12 cellular contexts compared by ENCODE assay signal in the genomic region with DNA sequence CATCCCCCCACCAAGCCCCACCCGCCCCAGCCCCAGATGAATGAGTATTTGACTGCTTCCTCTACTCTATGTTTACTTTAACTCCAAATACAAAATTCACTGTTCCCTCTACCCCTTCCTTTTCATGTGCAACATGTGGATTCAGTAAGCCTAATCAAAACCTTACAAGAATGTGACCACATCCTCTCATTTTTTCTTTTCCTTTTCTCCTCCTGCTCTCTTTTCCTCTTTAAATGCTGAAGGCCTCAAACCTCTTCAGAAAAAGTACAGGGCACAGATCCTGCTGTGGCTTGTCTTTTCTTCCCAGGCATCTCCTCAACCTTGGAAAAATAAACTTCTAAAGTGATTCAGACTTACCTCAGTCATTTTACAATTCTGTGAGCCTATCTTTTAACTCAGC.
DNase-seq lines count a peak whose midpoint lies in the region; FAIRE-seq and TF ChIP-seq lines count a peak whose summit lies in the region.
"Had no signal": no experiment of that assay in that cellular context is flagged by ENCODE, and none has a peak within 500 bp of the region (broad histone marks: within the 10 kb centered on the region; RNA-seq: fewer than 3 reads in every experiment).

No MANE protein-coding gene starts in this region.

- H3K79me2 ChIP-seq in endothelial cell of umbilical vein (ENCODE audit: control insufficient read depth, insufficient read depth, low read length), result no peaks in the 10 kb centered on the region

- H3K9me1 ChIP-seq in endothelial cell of umbilical vein (replicated peaks; ENCODE audit: control insufficient read depth, extremely low read depth, insufficient read depth, low read length), result no peaks in the 10 kb centered on the region

- no peak overlapping the region for H3K4me3 ChIP-seq in endothelial cell of umbilical vein (replicated peaks in 1 of 3; ENCODE audit: insufficient read depth in 1 of 3, low read depth in 1 of 3, low read length in 3 of 3)
- H3K4me3 ChIP-seq in skeletal muscle cell (ENCODE audit: low read depth, low read length), result no peak overlapping the region
- H3K4me3 ChIP-seq: GM12878 had no signal

- H3K9me3 Mint-ChIP-seq in T-helper 2 cell treated with Interferon-gamma antibody and Interleukin-4, amounts not matched to agents 5 μg/mL and 100 μg/mL, for 36 hours, result peaks cover 6% of the 10 kb centered on the region
- peaks cover 0 to 4% (median 2%) of the 10 kb centered on the region in 7 donors for H3K9me3 Mint-ChIP-seq in CD14-positive monocyte

- TF ChIP-seq CTCF in endothelial cell of umbilical vein (IDR thresholded peaks at IDR 0.05; ENCODE audit: extremely low read depth in 1 of 2, insufficient read depth in 1 of 2, low read depth in 1 of 2, low read length in 2 of 2) (no peak), CD14-positive monocyte (IDR thresholded peaks at IDR 0.05) (no peak)

- FAIRE-seq in endothelial cell of umbilical vein (lab: Jason Lieb, UNC), result no peak
- FAIRE-seq: GM12878 had no signal

- H3K4me1 Mint-ChIP-seq in T-helper 2 cell treated with Interferon-gamma antibody and Interleukin-4, amounts not matched to agents 5 μg/mL and 100 μg/mL, for 36 hours (ENCODE audit: low read depth), result peaks cover 4% of the 10 kb centered on the region
- H3K4me1 Mint-ChIP-seq in CD14-positive monocyte, result peaks cover 1% of the 10 kb centered on the region

- H2AFZ ChIP-seq in endothelial cell of umbilical vein (ENCODE audit: low read depth, low read length), result no peak overlapping the region

- no peak for DNase-seq in T-helper 2 cell treated with Interferon-gamma antibody and Interleukin-4, amounts not matched to agents 5 μg/mL and 100 μg/mL, for 36 hours (ENCODE audit: low spot score)
- no peak for DNase-seq in T-helper 2 cell
- peak; percentile 27 for DNase-seq in SK-MEL-5 (ENCODE audit: low read depth, low spot score)
- DNase-seq in endothelial cell of umbilical vein (ENCODE audit: low read depth, low spot score), result peak; percentile 31
- peak; percentile 35 for DNase-seq in skeletal muscle cell (ENCODE audit: low read depth)
- no peak for DNase-seq in CD14-positive monocyte (ENCODE audit: low spot score)
- DNase-seq in NCI-H1092 (lab: John Stamatoyannopoulos, UW), result no peak
- no peak for DNase-seq in retina
- DNase-seq: activated CD4-positive, alpha-beta T cell treated with anti-CD3 and anti-CD28 coated beads, Interleukin-2, amount 50 U/mL, for 4 hours; cortex of kidney had no signal

- no peak overlapping the region for H3K9ac ChIP-seq in endothelial cell of umbilical vein (replicated peaks; ENCODE audit: extremely low read depth, insufficient read depth, low read length)

- no TSS peak for BruUV-seq in endothelial cell of umbilical vein (replicated peaks; lab: Mats Ljungman, UMichigan)

- intact Hi-C loops in endothelial cell of umbilical vein (cut with micrococcal nuclease) (no loop called here), CD14-positive monocyte (cut with micrococcal nuclease) (no loop called here)

- H3K27me3 ChIP-seq in endothelial cell of umbilical vein (ENCODE audit: control insufficient read depth in 2 of 2, insufficient read depth in 2 of 2, low read length in 2 of 2), result no peaks in the 10 kb centered on the region

- H3K36me3 Mint-ChIP-seq in T-helper 2 cell treated with Interferon-gamma antibody and Interleukin-4, amounts not matched to agents 5 μg/mL and 100 μg/mL, for 36 hours (ENCODE audit: low read depth), result peaks cover 54% of the 10 kb centered on the region
- peaks cover 62 to 73% of the 10 kb centered on the region in 2 donors for H3K36me3 Mint-ChIP-seq in CD14-positive monocyte

- no peaks in the 10 kb centered on the region for H3K9me3 ChIP-seq in endothelial cell of umbilical vein (replicated peaks; ENCODE audit: control insufficient read depth, insufficient read depth, low read length)

- H3K4me1 ChIP-seq in endothelial cell of umbilical vein (ENCODE audit: control insufficient read depth, extremely low read depth, insufficient read depth, low read length), result peaks cover 6% of the 10 kb centered on the region

- peak overlapping the region; percentile 11 for H3K4me2 ChIP-seq in endothelial cell of umbilical vein (ENCODE audit: insufficient read depth, low read length)

- in situ Hi-C loops in SK-MEL-5 (cut with HindIII; ENCODE audit: low pct_unique_long_range_greater_than_20kb, low sequenced_read_pairs), result no loop called here

- POLR2A ChIA-PET in endothelial cell of umbilical vein (lab: Charles Lee), result no interaction called here

- H3K27ac ChIP-seq in endothelial cell of umbilical vein (ENCODE audit: insufficient read depth, low read depth, low read length), result no peak overlapping the region
- H3K27ac ChIP-seq: 22Rv1 had no signal

- H3K4me3 Mint-ChIP-seq in T-helper 2 cell treated with Interferon-gamma antibody and Interleukin-4, amounts not matched to agents 5 μg/mL and 100 μg/mL, for 36 hours, result no peak overlapping the region
- no peak overlapping the region for H3K4me3 Mint-ChIP-seq in CD14-positive monocyte

- H4K20me1 ChIP-seq in endothelial cell of umbilical vein (replicated peaks; ENCODE audit: control insufficient read depth, extremely low read depth, insufficient read depth, low read length), result no peaks in the 10 kb centered on the region

- dilution Hi-C loops in endothelial cell of umbilical vein (cut with MboI; ENCODE audit: extremely low pct_ligation_motif_present, low sequenced_read_pairs), result no loop called here

- H3K27ac Mint-ChIP-seq in T-helper 2 cell treated with Interferon-gamma antibody and Interleukin-4, amounts not matched to agents 5 μg/mL and 100 μg/mL, for 36 hours, result peak overlapping the region; percentile 23
- H3K27ac Mint-ChIP-seq in CD14-positive monocyte, result peak overlapping the region in 1 of 7 donors; percentile 84

- H3K36me3 ChIP-seq in endothelial cell of umbilical vein (ENCODE audit: control insufficient read depth in 2 of 2, extremely low read depth in 1 of 2, insufficient read depth in 2 of 2, low read length in 2 of 2), result peaks cover 0 to 5% of the 10 kb centered on the region in 2 experiments

- H3K27me3 Mint-ChIP-seq in T-helper 2 cell treated with Interferon-gamma antibody and Interleukin-4, amounts not matched to agents 5 μg/mL and 100 μg/mL, for 36 hours (ENCODE audit: low read depth), result no peaks in the 10 kb centered on the region
- no peaks in the 10 kb centered on the region for H3K27me3 Mint-ChIP-seq in CD14-positive monocyte (ENCODE audit: low read depth in 3 of 3)

- CTCF ChIA-PET in endothelial cell of umbilical vein (lab: Charles Lee), result interaction anchor here (1.3 to 1.6 kb wide), 2 partner anchors 10 kb away, joined by 3 to 9 read pairs; no protein-coding TSS in a partner anchor

- TF ChIP-seq POLR2A in endothelial cell of umbilical vein (IDR thresholded peaks at IDR 0.05; ENCODE audit: low read depth, low read length), result no peak

TF ChIP-seq in endothelial cell of umbilical vein, 7 proteins besides CTCF, POLR2A, EP300 and RAD21:
- TF ChIP-seq POLR2AphosphoS5 (IDR thresholded peaks at IDR 0.05; ENCODE audit: insufficient read depth, low read depth, low read length) (no peak), FOS (IDR thresholded peaks at IDR 0.05; ENCODE audit: borderline replicate concordance, insufficient read depth, low read length) (no peak), GATA2 (IDR thresholded peaks at IDR 0.05; ENCODE audit: insufficient read depth, insufficient read length, low read depth, low read length) (no peak), JUN (IDR thresholded peaks at IDR 0.05; ENCODE audit: borderline replicate concordance, insufficient read depth, insufficient read length, low read depth) (no peak), EZH2 (IDR thresholded peaks at IDR 0.05; ENCODE audit: borderline replicate concordance, low read depth, low read length, severe bottlenecking) (no peak), MYC (IDR thresholded peaks at IDR 0.05; ENCODE audit: low read depth, low read length) (no peak)
- TF ChIP-seq, protein P1, sequence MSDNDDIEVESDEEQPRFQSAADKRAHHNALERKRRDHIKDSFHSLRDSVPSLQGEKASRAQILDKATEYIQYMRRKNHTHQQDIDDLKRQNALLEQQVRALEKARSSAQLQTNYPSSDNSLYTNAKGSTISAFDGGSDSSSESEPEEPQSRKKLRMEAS (IDR thresholded peaks at IDR 0.05; ENCODE audit: insufficient read depth, insufficient read length), result no peak

Comparison
In these comparisons a context has a peak if more than half of its experiments do, and no peak if none do; other contexts are left out.
1. DNase-seq: peak in SK-MEL-5 (single experiment), endothelial cell of umbilical vein (single experiment) and skeletal muscle cell (single experiment); none in T-helper 2 cell treated with Interferon-gamma antibody and Interleukin-4, amounts not matched to agents 5 μg/mL and 100 μg/mL, for 36 hours (single experiment), T-helper 2 cell (0 of 5), CD14-positive monocyte (single experiment), NCI-H1092 (single experiment) and retina (single experiment).